In genomic region chr3:130143648-130144335, GRCh38 we compare ENCODE assay signal across 8 cellular contexts.
A peak's percentile ranks its signal among the peaks of the same experiment; 100 is the strongest.
DNase-seq lines count a peak whose midpoint lies in the region; ATAC-seq, FAIRE-seq and TF ChIP-seq lines count a peak whose summit lies in the region.
"Not testable (repeated sequence)": the region's sequence is repeated elsewhere in the genome, so short reads cannot be mapped to it uniquely, and the experiment has no call there.

No MANE protein-coding gene starts in this region.

- not testable (repeated sequence) for H3K27me3 ChIP-seq in HCT116 (ENCODE audit: insufficient read depth, low read length); OCI-LY3 (ENCODE audit: low read depth, low read length); K562 (ENCODE audit: control insufficient read depth in 2 of 2, insufficient read depth in 2 of 2, low read length in 2 of 2); esophagus squamous epithelium; kidney epithelial cell (ENCODE audit: control insufficient read depth, insufficient read depth, low read length); parathyroid adenoma (ENCODE audit: control insufficient read depth, insufficient read depth, low read length)

- not testable (repeated sequence) for H3K4me3 ChIP-seq in A549; HCT116 (replicated peaks in 1 of 2; ENCODE audit: low read depth in 1 of 2, low read length in 2 of 2); OCI-LY3 (ENCODE audit: low read length); K562; esophagus squamous epithelium; kidney epithelial cell (ENCODE audit: low read depth, low read length); parathyroid adenoma (ENCODE audit: low read depth, low read length)

- in situ Hi-C loops in K562 (cut with MboI) = loop anchor here (10.0 kb wide), 1 partner anchor 101 kb away; no protein-coding TSS in a partner anchor

- not testable (repeated sequence) for H2AFZ ChIP-seq in HCT116 (ENCODE audit: low read depth, low read length, poor library complexity, severe bottlenecking); OCI-LY3 (ENCODE audit: low read depth, low read length); K562 (ENCODE audit: low read depth, low read length)
- H2AFZ ChIP-seq in parathyroid adenoma = peak overlapping the region; percentile 49

- not testable (repeated sequence) for H3K79me2 ChIP-seq in HCT116 (ENCODE audit: insufficient read depth, low read length); OCI-LY3 (ENCODE audit: low read length); K562 (ENCODE audit: control insufficient read depth, insufficient read depth, low read length); parathyroid adenoma

- H3K27ac ChIP-seq in A549; HCT116 (ENCODE audit: low read depth, low read length); OCI-LY3 (ENCODE audit: low read length); K562 (ENCODE audit: extremely low read depth, low read depth, low read length): not testable (repeated sequence)
- H3K27ac ChIP-seq in esophagus squamous epithelium (peak overlapping the region in 1 of 4 donors; percentile 16), parathyroid adenoma (peak overlapping the region; percentile 72)

- H3K9ac ChIP-seq in HCT116 (ENCODE audit: low read length); OCI-LY3 (ENCODE audit: low read length); K562 (ENCODE audit: insufficient read depth in 1 of 2, low read depth in 2 of 2, low read length in 2 of 2); parathyroid adenoma: not testable (repeated sequence)

- H3K36me3 ChIP-seq in HCT116 (ENCODE audit: control insufficient read depth in 1 of 2, insufficient read depth in 2 of 2, low read length in 2 of 2); OCI-LY3 (replicated peaks; ENCODE audit: low read depth, low read length); K562 (ENCODE audit: control insufficient read depth, insufficient read depth, low read length); esophagus squamous epithelium; kidney epithelial cell (ENCODE audit: control insufficient read depth, insufficient read depth, low read length); parathyroid adenoma (ENCODE audit: control insufficient read depth, insufficient read depth, low read length): not testable (repeated sequence)

- not testable (repeated sequence) for H3K4me1 ChIP-seq in A549; HCT116 (ENCODE audit: control insufficient read depth in 1 of 2, insufficient read depth in 2 of 2, low read length in 2 of 2); OCI-LY3 (ENCODE audit: low read length); K562 (replicated peaks in 1 of 2; ENCODE audit: control insufficient read depth in 2 of 2, insufficient read depth in 2 of 2, low read length in 2 of 2)
- peaks cover 0 to 24% (median 3%) of the 10 kb centered on the region in 3 donors for H3K4me1 ChIP-seq in esophagus squamous epithelium
- H3K4me1 ChIP-seq in parathyroid adenoma = peaks cover 16% of the 10 kb centered on the region

- H3K9me2 ChIP-seq in HCT116 (ENCODE audit: insufficient read depth) = not testable (repeated sequence)

- TF ChIP-seq CTCF in A549 (IDR thresholded peaks at IDR 0.05) (peak; percentile 25; the same call in 2 of the 3 replicates), HCT116 (IDR thresholded peaks at IDR 0.05 in 2 of 3, conservative IDR thresholded peaks at IDR 0.05 in 1 of 3; ENCODE audit: borderline replicate concordance in 1 of 3, insufficient read depth in 1 of 3, low read depth in 2 of 3, low read length in 2 of 3) (peak; percentile 13 to 44 (median 28); a peak in 4 of 6 replicates), OCI-LY3 (IDR thresholded peaks at IDR 0.05; ENCODE audit: low read depth, low read length) (peak; percentile 35), K562 (IDR thresholded peaks at IDR 0.05 in 2 of 3, conservative IDR thresholded peaks at IDR 0.05 in 1 of 3; ENCODE audit: insufficient read depth in 2 of 3, low read depth in 1 of 3, low read length in 3 of 3) (peak in 2 of 3 experiments; percentile 22 to 24; a peak in 1 of 6 replicates), esophagus squamous epithelium (IDR thresholded peaks at IDR 0.05) (peak in 4 of 6 experiments; percentile 16 to 47 (median 26)), kidney epithelial cell (IDR thresholded peaks at IDR 0.05; ENCODE audit: insufficient read depth, low read length, poor library complexity, severe bottlenecking) (peak; percentile 11), parathyroid adenoma (IDR thresholded peaks at IDR 0.05) (peak; percentile 43)

- TF ChIP-seq EP300 in A549 (IDR thresholded peaks at IDR 0.05); K562 (IDR thresholded peaks at IDR 0.05; ENCODE audit: low read length): not testable (repeated sequence)

- not testable (repeated sequence) for ATAC-seq in A549, HCT116, K562

- not testable (repeated sequence) for FAIRE-seq in A549 (lab: Jason Lieb, UNC); K562 (lab: Jason Lieb, UNC)

- RAD21 ChIA-PET in HCT116 (lab: Charles Lee; ENCODE audit: low non-redundant PET in 1 of 2, low total read pairs in 2 of 2, uncharacterized antibody in 2 of 2, unreplicated experiment in 2 of 2) = not testable (repeated sequence)

- CTCF ChIA-PET in A549 (lab: Yijun Ruan, JAX); K562 (lab: Yijun Ruan, JAX; ENCODE audit: low intra/inter-chr PET ratio): not testable (repeated sequence)
- CTCF ChIA-PET in HCT116 (lab: Charles Lee) = interaction anchor here (1.3 kb wide), 1 partner anchor 201 kb away, joined by 3 read pairs; no protein-coding TSS in a partner anchor

- H3K9me3 ChIP-seq in A549; HCT116 (ENCODE audit: control insufficient read depth in 1 of 2, insufficient read depth in 1 of 2, low read depth in 1 of 2, low read length in 2 of 2); OCI-LY3 (ENCODE audit: insufficient read depth, low read length); K562 (replicated peaks; ENCODE audit: control insufficient read depth, insufficient read depth, low read depth, low read length); esophagus squamous epithelium; parathyroid adenoma (ENCODE audit: control insufficient read depth, low read length): not testable (repeated sequence)

- 1% methylated on average over 11 of the region's 13 CpGs for WGBS in A549 (ENCODE audit: missing lambda C conversion rate)
- WGBS in K562 (ENCODE audit: insufficient coverage, low coverage, missing lambda C conversion rate) = 35% methylated on average over 10 of the region's 13 CpGs
- 30 to 53% methylated on average over 8 to 10 of the region's 13 CpGs for WGBS in esophagus squamous epithelium, 2 donors

- not testable (repeated sequence) for BruUV-seq in HCT116 (replicated peaks; lab: Mats Ljungman, UMichigan); K562 (replicated peaks; lab: Mats Ljungman, UMichigan)

- peak in 1 of 2 experiments; percentile 29; a peak in 1 of 5 replicates for TF ChIP-seq RAD21 in A549 (conservative IDR thresholded peaks at IDR 0.05 in 1 of 2, IDR thresholded peaks at IDR 0.05 in 1 of 2)
- peak; percentile 23; the same call in 1 of the 2 replicates for TF ChIP-seq RAD21 in HCT116 (IDR thresholded peaks at IDR 0.05; ENCODE audit: low read depth)
- not testable (repeated sequence) for TF ChIP-seq RAD21 in K562 (CRISPR knock-in tag; conservative IDR thresholded peaks at IDR 0.05 in 1 of 2, IDR thresholded peaks at IDR 0.05 in 1 of 2)

- not testable (repeated sequence) for TF ChIP-seq POLR2A in A549 (IDR thresholded peaks at IDR 0.05; ENCODE audit: low read length); HCT116 (IDR thresholded peaks at IDR 0.05; ENCODE audit: borderline replicate concordance, extremely low read depth, insufficient read depth, insufficient read length); K562 (conservative IDR thresholded peaks at IDR 0.05); esophagus squamous epithelium (IDR thresholded peaks at IDR 0.05)

- not testable (repeated sequence) for H4K20me1 ChIP-seq in HCT116 (ENCODE audit: insufficient read depth); OCI-LY3 (ENCODE audit: insufficient read depth, low read length); K562 (replicated peaks; ENCODE audit: control insufficient read depth, insufficient read depth, low read length)

- POLR2A ChIA-PET in A549 (lab: Yijun Ruan, JAX); HCT116 (lab: Charles Lee); K562 (lab: Yijun Ruan, JAX): not testable (repeated sequence)

- not testable (repeated sequence) for H3K9me1 ChIP-seq in K562 (ENCODE audit: control insufficient read depth, insufficient read depth, low read length)

- H3K4me2 ChIP-seq in A549; HCT116 (ENCODE audit: low read length); OCI-LY3 (ENCODE audit: low read length); K562 (ENCODE audit: insufficient read depth, low read length): not testable (repeated sequence)
- peak overlapping the region; percentile 28 for H3K4me2 ChIP-seq in parathyroid adenoma (ENCODE audit: low read length)

- intact Hi-C loops in HCT116 (cut with micrococcal nuclease); K562 (cut with micrococcal nuclease); esophagus squamous epithelium (cut with DNase I): not testable (repeated sequence)

- peak in 1 of 2 experiments; percentile 1 for DNase-seq in A549 (ENCODE audit: low read depth in 1 of 2, low spot score in 1 of 2)
- DNase-seq in DMS53 treated with DMSO at 0.1 percent for 48 hours (lab: John Stamatoyannopoulos, UW; ENCODE audit: unreplicated experiment) = peak; percentile 0
- peak; percentile 1 for DNase-seq in HCT116 (ENCODE audit: low read depth, low spot score)
- DNase-seq in K562 (ENCODE audit: extremely low read depth in 1 of 4, low spot score in 3 of 4); esophagus squamous epithelium (lab: John Stamatoyannopoulos, UW); kidney epithelial cell (ENCODE audit: low read depth): not testable (repeated sequence)
